ENCODE assay signal across 14 cellular contexts in genomic region chr9:94819161-94819677, GRCh38.
DNase-seq lines count a peak whose midpoint lies in the region; ATAC-seq and TF ChIP-seq lines count a peak whose summit lies in the region.
"Had no signal": no experiment of that assay in that cellular context is flagged by ENCODE, and none has a peak within 500 bp of the region (broad histone marks: within the 10 kb centered on the region; RNA-seq: fewer than 3 reads in every experiment).

No MANE protein-coding gene starts in this region.

- H2BK120ac ChIP-seq in neuronal stem cell (ENCODE audit: low read depth, low read length) = no peak overlapping the region

- ATAC-seq in left cardiac atrium (peak; percentile 68 to 73), HG02798 (IDR thresholded peaks at IDR 0.05; ENCODE audit: poor library complexity, unreplicated experiment) (no peak)

- no peak overlapping the region for H2AK5ac ChIP-seq in neuronal stem cell (ENCODE audit: low read depth, low read length)

- H3K9ac ChIP-seq in neuronal stem cell (ENCODE audit: low read depth, low read length, poor library complexity) = no peak overlapping the region

- H3K4me1 ChIP-seq in neuronal stem cell (ENCODE audit: control insufficient read depth in 2 of 2, insufficient read depth in 1 of 2, low read depth in 1 of 2, low read length in 2 of 2) = peaks cover 8 to 12% of the 10 kb centered on the region in 2 donors
- H3K4me1 ChIP-seq in vagina = peaks cover 38% of the 10 kb centered on the region

- no peak overlapping the region for H2BK12ac ChIP-seq in neuronal stem cell (ENCODE audit: low read length)

- no peak overlapping the region for H3K4me3 ChIP-seq in neuronal stem cell (ENCODE audit: low read length in 2 of 2)
- no peak overlapping the region for H3K4me3 ChIP-seq in vagina

- intact Hi-C loops in left cardiac atrium (cut with DNase I) = no loop called here
- intact Hi-C loops in vagina (cut with DNase I) = no loop called here

- no peak overlapping the region for H2AFZ ChIP-seq in neuronal stem cell (ENCODE audit: low read length)

- H3K79me1 ChIP-seq in neuronal stem cell (ENCODE audit: low read depth, low read length) = no peaks in the 10 kb centered on the region

- DNase-seq in left cardiac atrium = peak; percentile 44
- no peak for DNase-seq in neuronal stem cell (ENCODE audit: low spot score)
- DNase-seq in vagina (ENCODE audit: extremely low spot score in 2 of 2) = no peak
- DNase-seq in stimulated activated CD4-positive, alpha-beta T cell treated with anti-CD3 and anti-CD28 coated beads, Interleukin-4, amount 100 ng/mL, for 4 hours = no peak
- DNase-seq in DMS153 (lab: John Stamatoyannopoulos, UW) = no peak
- DNase-seq: activated CD8-positive, alpha-beta memory T cell treated with anti-CD3 and anti-CD28 coated beads for 24 hours; activated naive CD4-positive, alpha-beta T cell treated with anti-CD3 and anti-CD28 coated beads, Interleukin-2, amount 50 U/mL, for 16 hours; cortex of kidney; NCI-H146; NK-92 treated with Interleukin-12 subunit alpha and Interleukin-12 subunit beta, amount 100 ng/mL, for 24 hours; stimulated activated naive CD4-positive, alpha-beta T cell treated with Interleukin-2 at 50 U/mL for 16 hours; T-helper 9 cell had no signal

- H3K27me3 ChIP-seq in neuronal stem cell (ENCODE audit: control insufficient read depth in 3 of 3, insufficient read depth in 3 of 3, low read depth in 1 of 3, low read length in 3 of 3) = no peaks in the 10 kb centered on the region
- no peaks in the 10 kb centered on the region for H3K27me3 ChIP-seq in vagina

- no CpG with 5 or more reads among the region's 8 CpGs for WGBS in neuronal stem cell (ENCODE audit: extremely low coverage in 2 of 2, insufficient read length in 2 of 2, insufficient replicate concordance in 1 of 2), 2 donors

- no peak for TF ChIP-seq POLR2A in vagina (IDR thresholded peaks at IDR 0.05)

- H3K4me2 ChIP-seq in neuronal stem cell (ENCODE audit: insufficient read depth, low read length, poor library complexity, severe bottlenecking) = no peak overlapping the region

- TF ChIP-seq CTCF in VCaP (conservative IDR thresholded peaks at IDR 0.05) = no peak
- TF ChIP-seq CTCF in vagina (IDR thresholded peaks at IDR 0.05) = no peak

- H3K18ac ChIP-seq in neuronal stem cell (ENCODE audit: low read length) = peak overlapping the region; percentile 57

- H4K8ac ChIP-seq in neuronal stem cell (ENCODE audit: low read depth, low read length) = no peak overlapping the region

- no peak overlapping the region for H2BK5ac ChIP-seq in neuronal stem cell (ENCODE audit: low read length)

- peak overlapping the region; percentile 23; the same call in 1 of the 2 replicates for H3K27ac ChIP-seq in VCaP
- no peak overlapping the region for H3K27ac ChIP-seq in neuronal stem cell (replicated peaks; ENCODE audit: low read length)
- peak overlapping the region; percentile 76 for H3K27ac ChIP-seq in vagina

- no peak overlapping the region for H2BK15ac ChIP-seq in neuronal stem cell (ENCODE audit: low read length)

- H3K23ac ChIP-seq in neuronal stem cell (ENCODE audit: low read depth, low read length, poor library complexity) = no peak overlapping the region

- no peak overlapping the region for H3K4ac ChIP-seq in neuronal stem cell (ENCODE audit: low read length)

- H3K36me3 ChIP-seq in neuronal stem cell (replicated peaks in 1 of 2; ENCODE audit: control insufficient read depth in 2 of 2, insufficient read depth in 2 of 2, low read length in 2 of 2) (peaks cover 0 to 7% of the 10 kb centered on the region in 2 donors), vagina (no peaks in the 10 kb centered on the region)

- no peak overlapping the region for H4K91ac ChIP-seq in neuronal stem cell (ENCODE audit: low read depth, low read length, poor library complexity)

- H3K14ac ChIP-seq in neuronal stem cell (ENCODE audit: low read length) = no peak overlapping the region

- H3K9me3 ChIP-seq in neuronal stem cell (replicated peaks in 1 of 2; ENCODE audit: control insufficient read depth in 2 of 2, insufficient read depth in 1 of 2, low read depth in 1 of 2, low read length in 2 of 2) (peaks cover 0 to 3% of the 10 kb centered on the region in 2 donors), vagina (no peaks in the 10 kb centered on the region)
